8 cellular contexts compared by ENCODE assay signal in genomic region chr19:13428352-13428751, GRCh38.
DNase-seq lines count a peak whose midpoint lies in the region; ATAC-seq, FAIRE-seq and TF ChIP-seq lines count a peak whose summit lies in the region.

No MANE protein-coding gene starts in this region.

- TF ChIP-seq EP300 in A549 (IDR thresholded peaks at IDR 0.05) = no peak

- H3K4me3 ChIP-seq in A549 (no peak overlapping the region), fibroblast of pulmonary artery (replicated peaks; ENCODE audit: low read depth, low read length) (no peak overlapping the region)

- CTCF ChIA-PET in A549 (lab: Yijun Ruan, JAX) = interaction anchor here (0.5 to 2.5 kb wide), 10 partner anchors 9 to 721 kb away, joined by 3 to 13 read pairs (median 4); no protein-coding TSS in a partner anchor

- in situ Hi-C loops in G401 (cut with HindIII; ENCODE audit: low sequenced_read_pairs) = no loop called here

- H3K9me3 ChIP-seq in A549 = no peaks in the 10 kb centered on the region

- peak in 1 of 2 experiments; percentile 25; a peak in 1 of 5 replicates for TF ChIP-seq RAD21 in A549 (conservative IDR thresholded peaks at IDR 0.05 in 1 of 2, IDR thresholded peaks at IDR 0.05 in 1 of 2)

- FAIRE-seq in A549 (lab: Jason Lieb, UNC) (no peak), RCC 7860 (lab: Jason Lieb, UNC) (no peak)

- no peak overlapping the region for H3K27ac ChIP-seq in A549

- H3K4me1 ChIP-seq in A549 = no peaks in the 10 kb centered on the region

- peak; percentile 49 for TF ChIP-seq CTCF in A549 (IDR thresholded peaks at IDR 0.05)
- TF ChIP-seq CTCF in fibroblast of pulmonary artery (IDR thresholded peaks at IDR 0.05; ENCODE audit: low read length, missing control alignments) = peak; percentile 69

- no peak overlapping the region for H3K4me2 ChIP-seq in A549

- no peak for TF ChIP-seq POLR2A in A549 (IDR thresholded peaks at IDR 0.05; ENCODE audit: low read length)

- POLR2A ChIA-PET in A549 (lab: Yijun Ruan, JAX) = no interaction called here

- peak in 1 of 2 experiments; percentile 45; a peak in 2 of 6 replicates for ATAC-seq in A549
- ATAC-seq in HG02885 (IDR thresholded peaks at IDR 0.05; ENCODE audit: poor library complexity, unreplicated experiment) = no peak
- no peak for ATAC-seq in GM21390 (IDR thresholded peaks at IDR 0.05; ENCODE audit: unreplicated experiment)
- no peak for ATAC-seq in HG03175 (IDR thresholded peaks at IDR 0.05; ENCODE audit: unreplicated experiment)

- DNase-seq in A549 (ENCODE audit: low read depth in 1 of 2, low spot score in 1 of 2) = no peak
- peak; percentile 72 for DNase-seq in G401 (ENCODE audit: low spot score)
- peak; percentile 7 for DNase-seq in RCC 7860 (ENCODE audit: low spot score)
- peak; percentile 38 for DNase-seq in fibroblast of pulmonary artery (ENCODE audit: low read depth)
- no peak for DNase-seq in DMS114 treated with DMSO at 0.1 percent for 48 hours (lab: John Stamatoyannopoulos, UW; ENCODE audit: unreplicated experiment)

- WGBS in A549 (ENCODE audit: missing lambda C conversion rate) = 8% methylated on average over 9 of the region's 9 CpGs

TF ChIP-seq in A549, 52 proteins besides CTCF, POLR2A, EP300 and RAD21:
- TF ChIP-seq ELK1 (IDR thresholded peaks at IDR 0.05; ENCODE audit: low read depth, low read length) = no peak
- TF ChIP-seq ZSCAN20 (CRISPR knock-in tag; IDR thresholded peaks at IDR 0.05) = no peak
- TF ChIP-seq REST (IDR thresholded peaks at IDR 0.05) = no peak
- TF ChIP-seq CBX8 (IDR thresholded peaks at IDR 0.05) = no peak
- TF ChIP-seq TP53 (CRISPR knock-in tag; IDR thresholded peaks at IDR 0.05) = no peak
- TF ChIP-seq MAFK (IDR thresholded peaks at IDR 0.05; ENCODE audit: partially characterized antibody) = no peak
- no peak for TF ChIP-seq CHD4 (IDR thresholded peaks at IDR 0.05; ENCODE audit: borderline replicate concordance)
- TF ChIP-seq ZFP36 (IDR thresholded peaks at IDR 0.05; ENCODE audit: borderline replicate concordance, partially characterized antibody) = no peak
- no peak for TF ChIP-seq NFE2L2 (conservative IDR thresholded peaks at IDR 0.05; ENCODE audit: low read length)
- TF ChIP-seq MYC (IDR thresholded peaks at IDR 0.05; ENCODE audit: borderline replicate concordance, low read length) = no peak
- no peak for TF ChIP-seq HEYL (CRISPR knock-in tag; IDR thresholded peaks at IDR 0.05)
- no peak for TF ChIP-seq JUN (IDR thresholded peaks at IDR 0.05)
- TF ChIP-seq TFCP2L1 (CRISPR knock-in tag; IDR thresholded peaks at IDR 0.05) = no peak
- TF ChIP-seq NR3C1 (IDR thresholded peaks at IDR 0.05) = no peak
- TF ChIP-seq HES2 (IDR thresholded peaks at IDR 0.05) = no peak
- TF ChIP-seq, protein P1, sequence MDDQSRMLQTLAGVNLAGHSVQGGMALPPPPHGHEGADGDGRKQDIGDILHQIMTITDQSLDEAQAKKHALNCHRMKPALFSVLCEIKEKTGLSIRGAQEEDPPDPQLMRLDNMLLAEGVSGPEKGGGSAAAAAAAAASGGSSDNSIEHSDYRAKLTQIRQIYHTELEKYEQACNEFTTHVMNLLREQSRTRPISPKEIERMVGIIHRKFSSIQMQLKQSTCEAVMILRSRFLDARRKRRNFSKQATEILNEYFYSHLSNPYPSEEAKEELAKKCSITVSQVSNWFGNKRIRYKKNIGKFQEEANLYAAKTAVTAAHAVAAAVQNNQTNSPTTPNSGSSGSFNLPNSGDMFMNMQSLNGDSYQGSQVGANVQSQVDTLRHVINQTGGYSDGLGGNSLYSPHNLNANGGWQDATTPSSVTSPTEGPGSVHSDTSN (IDR thresholded peaks at IDR 0.05) = no peak
- TF ChIP-seq HOXB13 (CRISPR knock-in tag; IDR thresholded peaks at IDR 0.05; ENCODE audit: low read depth) = no peak
- no peak for TF ChIP-seq FOSL2 (IDR thresholded peaks at IDR 0.05)
- no peak for TF ChIP-seq FOSL2 (CRISPR knock-in tag; IDR thresholded peaks at IDR 0.05)
- no peak for TF ChIP-seq KDM5A (IDR thresholded peaks at IDR 0.05)
- TF ChIP-seq RNF2 (IDR thresholded peaks at IDR 0.05; ENCODE audit: borderline replicate concordance, low read depth) = no peak

Comparison
In these comparisons a context has a peak if more than half of its experiments do, and no peak if none do; other contexts are left out.
1. DNase-seq: peak in G401 (single experiment), RCC 7860 (single experiment) and fibroblast of pulmonary artery (single experiment); none in A549 (0 of 2) and DMS114 treated with DMSO at 0.1 percent for 48 hours (single experiment).